Comparison of ENCODE assay signal across 1 cellular context in genomic region chr1:79040424-79041089, GRCh38.
A peak's percentile ranks its signal among the peaks of the same experiment; 100 is the strongest.
TF ChIP-seq lines count a peak whose summit lies in the region.

No MANE protein-coding gene starts in this region.

TF ChIP-seq in GM12878, 131 proteins besides CTCF, POLR2A, EP300 and RAD21 (continued from another document and continues in another):
- TF ChIP-seq ZZZ3 (IDR thresholded peaks at IDR 0.05; ENCODE audit: control insufficient read depth, insufficient read length, low read depth) (no peak), HCFC1 (IDR thresholded peaks at IDR 0.05; ENCODE audit: low read length) (no peak), ETV6 (conservative IDR thresholded peaks at IDR 0.05 in 1 of 2, IDR thresholded peaks at IDR 0.05 in 1 of 2; ENCODE audit: borderline replicate concordance in 1 of 2, low read depth in 1 of 2) (peak in 1 of 2 experiments; percentile 95; a peak in 2 of 4 replicates), ZNF592 (IDR thresholded peaks at IDR 0.05) (no peak), SP1 (IDR thresholded peaks at IDR 0.05; ENCODE audit: low read depth, low read length) (no peak), TAF1 (IDR thresholded peaks at IDR 0.05; ENCODE audit: borderline replicate concordance, low read depth, low read length) (no peak), PRDM15 (CRISPR knock-in tag; IDR thresholded peaks at IDR 0.05) (no peak), MXI1 (IDR thresholded peaks at IDR 0.05; ENCODE audit: low read depth, low read length) (no peak), E2F8 (IDR thresholded peaks at IDR 0.05; ENCODE audit: low read depth, partially characterized antibody) (no peak), ESRRA (IDR thresholded peaks at IDR 0.05; ENCODE audit: low read length) (no peak), PML (IDR thresholded peaks at IDR 0.05; ENCODE audit: low read length) (peak; percentile 64; the same call in 1 of the 2 replicates), PBX3 (IDR thresholded peaks at IDR 0.05; ENCODE audit: insufficient replicate concordance, low read depth, low read length) (no peak), TBL1XR1 (IDR thresholded peaks at IDR 0.05; ENCODE audit: low read depth, low read length) (no peak), SMAD5 (IDR thresholded peaks at IDR 0.05; ENCODE audit: low read depth) (no peak), POU2F2 (IDR thresholded peaks at IDR 0.05; ENCODE audit: borderline replicate concordance, low read depth, low read length) (no peak), RCOR1 (conservative IDR thresholded peaks at IDR 0.05; ENCODE audit: low read depth, low read length) (no peak), SUPT20H (IDR thresholded peaks at IDR 0.05; ENCODE audit: borderline replicate concordance, control insufficient read depth, low read depth, low read length) (no peak), GABPA (IDR thresholded peaks at IDR 0.05; ENCODE audit: low read depth) (peak; percentile 78; the same call in 1 of the 2 replicates), RB1 (IDR thresholded peaks at IDR 0.05; ENCODE audit: borderline replicate concordance) (no peak), SUZ12 (IDR thresholded peaks at IDR 0.05; ENCODE audit: unreplicated experiment) (no peak), TCF7 (IDR thresholded peaks at IDR 0.05; ENCODE audit: borderline replicate concordance) (0 out of 2 replicates have a peak, but pooled peaks have one; percentile 58), HSF1 (IDR thresholded peaks at IDR 0.05; ENCODE audit: low read depth, low read length) (no peak), NR2C2 (IDR thresholded peaks at IDR 0.05; ENCODE audit: borderline replicate concordance, control insufficient read depth, insufficient read length, low read depth) (no peak), CEBPZ (IDR thresholded peaks at IDR 0.05; ENCODE audit: low read depth, low read length) (no peak), ZNF207 (IDR thresholded peaks at IDR 0.05; ENCODE audit: borderline replicate concordance) (no peak), CHD4 (IDR thresholded peaks at IDR 0.05) (no peak), TCF3 (IDR thresholded peaks at IDR 0.05; ENCODE audit: borderline replicate concordance, insufficient read depth, low read depth, low read length) (0 out of 2 replicates have a peak, but pooled peaks have one; percentile 26), IRF5 (IDR thresholded peaks at IDR 0.05; ENCODE audit: borderline replicate concordance) (no peak), BCL11A (IDR thresholded peaks at IDR 0.05; ENCODE audit: low read depth, low read length) (peak; percentile 58; the same call in 1 of the 2 replicates), MLLT1 (IDR thresholded peaks at IDR 0.05) (no peak), HDGF (IDR thresholded peaks at IDR 0.05) (no peak), CBFB (IDR thresholded peaks at IDR 0.05; ENCODE audit: low read depth) (0 out of 2 replicates have a peak, but pooled peaks have one; percentile 33), MYB (IDR thresholded peaks at IDR 0.05; ENCODE audit: borderline replicate concordance, low read depth, low read length) (no peak), BCL3 (IDR thresholded peaks at IDR 0.05; ENCODE audit: borderline replicate concordance, insufficient read depth, low read depth, low read length, poor library complexity, severe bottlenecking) (peak; percentile 22)
